Comparison of ENCODE assay signal across 29 cellular contexts in the genomic region with DNA sequence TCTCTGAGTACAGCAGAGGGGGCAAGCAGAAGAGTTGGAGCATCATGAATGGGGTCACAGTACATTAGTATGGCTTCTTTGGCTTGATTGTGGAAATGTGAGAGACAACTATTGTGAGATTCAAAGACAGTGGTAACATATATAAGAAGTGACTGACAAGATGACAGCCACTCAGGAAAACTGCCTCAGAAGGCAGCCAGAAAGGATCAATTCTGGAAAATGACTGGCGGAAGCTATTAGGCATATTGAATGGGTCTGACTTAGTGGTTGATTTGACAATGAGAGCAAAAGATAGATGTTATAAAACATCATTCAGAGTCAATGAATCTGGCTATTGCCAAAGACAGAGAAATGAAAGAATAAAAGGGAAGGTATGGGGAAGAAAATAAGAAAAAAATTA.
"Had no signal": no experiment of that assay in that cellular context is flagged by ENCODE, and none has a peak within 500 bp of the region (broad histone marks: within the 10 kb centered on the region; RNA-seq: fewer than 3 reads in every experiment).

No MANE protein-coding gene starts in this region.

- H3K27ac Mint-ChIP-seq: dendritic cell treated with granulocyte-macrophage colony-stimulating factor and Interleukin-4, amounts not matched to agents 40 ng/mL and 50 ng/mL, for 4 days; effector memory CD8-positive, alpha-beta T cell; endodermal cell had no signal

- H3K4me3 Mint-ChIP-seq: dendritic cell treated with granulocyte-macrophage colony-stimulating factor and Interleukin-4, amounts not matched to agents 40 ng/mL and 50 ng/mL, for 4 days; effector memory CD8-positive, alpha-beta T cell; endodermal cell had no signal

- FAIRE-seq: colon, endometrium, endothelial cell of umbilical vein, frontal cortex had no signal

- ATAC-seq: effector memory CD8-positive, alpha-beta T cell; esophagus mucosa; foreskin keratinocyte; gastrocnemius medialis; gastroesophageal sphincter; heart left ventricle; heart right ventricle had no signal

- H3K9me3 ChIP-seq: colonic mucosa, esophagus muscularis mucosa, esophagus squamous epithelium, gastrocnemius medialis, gastroesophageal sphincter, heart left ventricle, heart right ventricle had no signal

- DNase-seq: colonic mucosa; cortex of kidney; dermis blood vessel endothelial cell; dorsolateral prefrontal cortex; effector CD4-positive, alpha-beta T cell; effector CD8-positive, alpha-beta T cell; effector memory CD4-positive, alpha-beta T cell; effector memory CD8-positive, alpha-beta T cell; endodermal cell; erythroblast; esophagus squamous epithelium; foreskin fibroblast; foreskin keratinocyte; foreskin melanocyte; gastrocnemius medialis; glutamatergic neuron; head of caudate nucleus; heart left ventricle; heart right ventricle had no signal

- H3K27ac ChIP-seq: colonic mucosa, coronary artery, dorsolateral prefrontal cortex, epithelial cell of prostate, esophagus muscularis mucosa, esophagus squamous epithelium, foreskin keratinocyte, gastrocnemius medialis, gastroesophageal sphincter, heart left ventricle, heart right ventricle had no signal

- H3K9me3 Mint-ChIP-seq: dendritic cell treated with granulocyte-macrophage colony-stimulating factor and Interleukin-4, amounts not matched to agents 40 ng/mL and 50 ng/mL, for 4 days; endodermal cell had no signal

- H3K36me3 ChIP-seq: colonic mucosa, esophagus muscularis mucosa, esophagus squamous epithelium, gastrocnemius medialis, gastroesophageal sphincter, heart left ventricle, heart right ventricle had no signal

- H3K27me3 Mint-ChIP-seq: dendritic cell treated with granulocyte-macrophage colony-stimulating factor and Interleukin-4, amounts not matched to agents 40 ng/mL and 50 ng/mL, for 4 days; effector memory CD8-positive, alpha-beta T cell had no signal

- H3K4me1 ChIP-seq: colonic mucosa, esophagus muscularis mucosa, esophagus squamous epithelium, foreskin keratinocyte, gastrocnemius medialis, gastroesophageal sphincter, heart left ventricle, heart right ventricle had no signal

- H3K4me3 ChIP-seq: colonic mucosa, coronary artery, dorsolateral prefrontal cortex, esophagus muscularis mucosa, esophagus squamous epithelium, gastrocnemius medialis, gastroesophageal sphincter, heart left ventricle, heart right ventricle had no signal

- H3K27me3 ChIP-seq: colonic mucosa, esophagus muscularis mucosa, esophagus squamous epithelium, foreskin keratinocyte, gastroesophageal sphincter, heart left ventricle, heart right ventricle had no signal
